Comparison of ENCODE assay signal across 8 cellular contexts in the genomic region with DNA sequence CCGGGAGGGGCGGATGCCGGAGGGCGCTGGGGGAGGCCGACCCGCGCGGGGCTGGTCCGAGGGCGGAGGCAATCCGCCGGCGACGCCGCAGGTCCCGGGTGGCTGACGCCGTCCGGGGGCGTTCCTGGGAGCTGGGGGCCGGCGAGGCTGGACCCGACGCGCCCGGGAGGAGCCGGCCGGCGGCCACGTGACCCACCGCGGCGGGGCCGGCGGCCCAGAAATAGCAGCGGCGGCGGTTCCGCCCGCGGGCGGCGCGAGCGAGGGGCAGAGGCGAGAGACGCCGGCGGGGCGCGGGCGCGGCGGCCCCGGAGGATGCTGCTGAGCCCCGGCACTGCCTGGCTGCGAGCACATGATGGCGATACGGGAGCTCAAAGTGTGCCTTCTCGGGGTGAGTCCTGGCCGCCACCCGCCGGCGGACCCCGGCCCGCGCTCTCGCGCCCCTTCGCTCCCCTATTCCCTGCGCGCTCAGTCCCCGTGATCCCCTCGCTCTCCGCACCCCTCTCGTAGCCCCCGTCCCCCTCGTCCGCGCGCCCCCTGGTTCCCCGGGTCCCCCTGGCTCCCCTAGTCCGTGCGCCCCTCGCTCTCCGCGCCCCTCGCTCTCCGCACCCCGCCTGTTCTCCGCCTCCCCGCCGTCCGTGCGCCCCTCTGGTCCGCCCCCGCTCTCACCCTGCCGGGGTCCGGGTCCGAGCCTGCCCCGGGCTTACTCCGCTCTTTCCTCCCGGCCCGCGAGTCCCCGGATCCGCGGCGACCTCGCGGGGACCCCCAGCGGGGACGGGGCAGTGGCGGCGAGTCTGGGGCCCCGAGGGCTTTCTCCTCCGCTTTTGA. TPM values are rescaled to one million over a fixed set of nuclear protein-coding genes. Genes with fewer than 3 reads are reported as not detected.
A peak's percentile ranks its signal among the peaks of the same experiment; 100 is the strongest.
DNase-seq lines count a peak whose midpoint lies in the region; TF ChIP-seq lines count a peak whose summit lies in the region.

A gene with protein sequence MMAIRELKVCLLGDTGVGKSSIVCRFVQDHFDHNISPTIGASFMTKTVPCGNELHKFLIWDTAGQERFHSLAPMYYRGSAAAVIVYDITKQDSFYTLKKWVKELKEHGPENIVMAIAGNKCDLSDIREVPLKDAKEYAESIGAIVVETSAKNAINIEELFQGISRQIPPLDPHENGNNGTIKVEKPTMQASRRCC (plus strand): TSS at position 245 of the 825 bp plus-strand sequence. CDS start 105 bp downstream, at position 350.

- peaks cover 0 to 2% (median 0%) of the 10 kb centered on the region in 5 donors for H3K9me3 Mint-ChIP-seq in CD8-positive, alpha-beta memory T cell
- peaks cover 3% of the 10 kb centered on the region for H3K9me3 Mint-ChIP-seq in glutamatergic neuron (ENCODE audit: unreplicated experiment)

- peak within 1 kb of the TSS; percentile 19 for H3K4me3 ChIP-seq in CD8-positive, alpha-beta memory T cell (ENCODE audit: low read length)
- H3K4me3 ChIP-seq in HUES64 (ENCODE audit: low read length) (peak within 1 kb of the TSS; percentile 70), neuron (ENCODE audit: low read length) (peak within 1 kb of the TSS; percentile 58)

- H3K27ac ChIP-seq in CD8-positive, alpha-beta memory T cell (ENCODE audit: low read depth, low read length), result peak within 1 kb of the TSS; percentile 12
- no peak within 1 kb of the TSS for H3K27ac ChIP-seq in HUES64 (ENCODE audit: low read depth, low read length)
- peak within 1 kb of the TSS; percentile 36 for H3K27ac ChIP-seq in adipose tissue (ENCODE audit: low read depth, low read length)

- WGBS in HUES64, result under 1% methylated on average over 117 of the region's 117 CpGs
- WGBS in adipose tissue, 3 donors, result 0 to 1% (median 1%) methylated on average over 78 to 117 of the region's 117 CpGs

- peaks cover 52 to 86% of the 10 kb centered on the region in 2 donors for H3K27me3 Mint-ChIP-seq in CD8-positive, alpha-beta memory T cell
- peaks cover 15% of the 10 kb centered on the region for H3K27me3 Mint-ChIP-seq in glutamatergic neuron (ENCODE audit: unreplicated experiment)

- no peaks in the 10 kb centered on the region for H3K36me3 Mint-ChIP-seq in CD8-positive, alpha-beta memory T cell
- H3K36me3 Mint-ChIP-seq in glutamatergic neuron (ENCODE audit: unreplicated experiment), result no peaks in the 10 kb centered on the region

- peak within 1 kb of the TSS in 2 of 8 donors; percentile 29 to 44 for H3K27ac Mint-ChIP-seq in CD8-positive, alpha-beta memory T cell
- no peak within 1 kb of the TSS for H3K27ac Mint-ChIP-seq in glutamatergic neuron (ENCODE audit: unreplicated experiment)

- peaks cover 20 to 36% (median 25%) of the 10 kb centered on the region in 3 donors for H3K4me1 Mint-ChIP-seq in CD8-positive, alpha-beta memory T cell
- H3K4me1 Mint-ChIP-seq in glutamatergic neuron (ENCODE audit: low read depth, unreplicated experiment), result peaks cover 3% of the 10 kb centered on the region

- CTCF ChIA-PET in CD8-positive, alpha-beta memory T cell (lab: Charles Lee), result no interaction called here

- H2AFZ ChIP-seq in neuron (ENCODE audit: low read depth, low read length), result peak within 1 kb of the TSS; percentile 77

- peak; percentile 65 for TF ChIP-seq POLR2A in GM19193 (IDR thresholded peaks at IDR 0.05; ENCODE audit: extremely low read depth, insufficient read depth, insufficient read length)

- H3K36me3 ChIP-seq in CD8-positive, alpha-beta memory T cell (ENCODE audit: insufficient read depth, low read length), result no peaks in the 10 kb centered on the region
- H3K36me3 ChIP-seq in HUES64 (ENCODE audit: insufficient read depth, low read length), result no peaks in the 10 kb centered on the region
- no peaks in the 10 kb centered on the region for H3K36me3 ChIP-seq in neuron (ENCODE audit: insufficient read depth, low read length)

- peaks cover 14% of the 10 kb centered on the region for H3K4me1 ChIP-seq in CD8-positive, alpha-beta memory T cell (ENCODE audit: insufficient read depth, low read length)
- H3K4me1 ChIP-seq in HUES64 (ENCODE audit: insufficient read depth, low read length), result peaks cover 22% of the 10 kb centered on the region
- peaks cover 22% of the 10 kb centered on the region for H3K4me1 ChIP-seq in neuron (ENCODE audit: insufficient read depth, low read length)

- peak within 1 kb of the TSS; percentile 25 to 78 (median 69) for H3K4me3 Mint-ChIP-seq in CD8-positive, alpha-beta memory T cell
- H3K4me3 Mint-ChIP-seq in glutamatergic neuron (ENCODE audit: unreplicated experiment), result peak within 1 kb of the TSS; percentile 83

- H3K27me3 ChIP-seq in CD8-positive, alpha-beta memory T cell (ENCODE audit: insufficient read depth, low read length, poor library complexity, severe bottlenecking), result peaks cover 10% of the 10 kb centered on the region
- H3K27me3 ChIP-seq in HUES64 (ENCODE audit: insufficient read depth, low read length) (peaks cover 58% of the 10 kb centered on the region), neuron (ENCODE audit: insufficient read depth, low read length) (no peaks in the 10 kb centered on the region)

- H3K9ac ChIP-seq in HUES64 (ENCODE audit: low read depth, low read length), result peak within 1 kb of the TSS; percentile 56

- no peak for TF ChIP-seq CTCF in glutamatergic neuron (IDR thresholded peaks at IDR 0.05; ENCODE audit: partially characterized antibody, unreplicated experiment)

- no peaks in the 10 kb centered on the region for H3K9me3 ChIP-seq in CD8-positive, alpha-beta memory T cell (ENCODE audit: low read length)
- no peaks in the 10 kb centered on the region for H3K9me3 ChIP-seq in HUES64 (ENCODE audit: insufficient read depth, low read depth, low read length)
- H3K9me3 ChIP-seq in neuron (ENCODE audit: low read length), result no peaks in the 10 kb centered on the region

- no peak for DNase-seq in CD8-positive, alpha-beta memory T cell
- DNase-seq in glutamatergic neuron (peak; percentile 45), NCI-H1436 (lab: John Stamatoyannopoulos, UW) (no peak), COLO829 (ENCODE audit: low spot score) (no peak)

- POLR2A ChIA-PET in CD8-positive, alpha-beta memory T cell (lab: Charles Lee), result no interaction called here

RNA-seq across cellular contexts. Expression of the gene that starts here (rescaled TPM):
- total RNA-seq in CD8-positive, alpha-beta memory T cell, result 1 to 10 TPM in 1 of 2 experiments, under 1 TPM in 1; 0.57 to 1.1 TPM
- polyA plus RNA-seq in CD8-positive, alpha-beta memory T cell, result 4.7 TPM
- 16.7 TPM for polyA plus RNA-seq in HUES64 (2013, experiment 1 of 2)
- polyA plus RNA-seq in HUES64 (2013, experiment 2 of 2), result 22.8 TPM
- polyA plus RNA-seq in adipose tissue, result 10 to 100 TPM in 2 of 3 donors, 1 to 10 TPM in 1; 3.6 to 48.1 (median 20.4) TPM
- 4.1 TPM for total RNA-seq in glutamatergic neuron (ENCODE audit: unreplicated experiment)

Comparison
In these comparisons a context has a peak if more than half of its experiments do, and no peak if none do; other contexts are left out.
1. H3K4me3 ChIP-seq: peak in every context shown above with its lines; median percentile 70 in HUES64; 58 in neuron; 19 in CD8-positive, alpha-beta memory T cell.